In genomic region chr1:15953791-15954201, GRCh38 we compare ENCODE assay signal across 1 cellular context.
TF ChIP-seq lines count a peak whose summit lies in the region.

No MANE protein-coding gene starts in this region.

TF ChIP-seq in WTC11, 78 proteins besides CTCF, POLR2A, EP300 and RAD21 (continued from another document):
- no peak for TF ChIP-seq E2F1 (CRISPR knock-in tag; IDR thresholded peaks at IDR 0.05)
- TF ChIP-seq EMX1 (CRISPR knock-in tag; IDR thresholded peaks at IDR 0.05) = no peak
- no peak for TF ChIP-seq HMGXB4 (CRISPR knock-in tag; IDR thresholded peaks at IDR 0.05)
- TF ChIP-seq E2F5 (CRISPR knock-in tag; IDR thresholded peaks at IDR 0.05) = no peak
